Comparison of ENCODE assay signal across 15 cellular contexts in the genomic region with DNA sequence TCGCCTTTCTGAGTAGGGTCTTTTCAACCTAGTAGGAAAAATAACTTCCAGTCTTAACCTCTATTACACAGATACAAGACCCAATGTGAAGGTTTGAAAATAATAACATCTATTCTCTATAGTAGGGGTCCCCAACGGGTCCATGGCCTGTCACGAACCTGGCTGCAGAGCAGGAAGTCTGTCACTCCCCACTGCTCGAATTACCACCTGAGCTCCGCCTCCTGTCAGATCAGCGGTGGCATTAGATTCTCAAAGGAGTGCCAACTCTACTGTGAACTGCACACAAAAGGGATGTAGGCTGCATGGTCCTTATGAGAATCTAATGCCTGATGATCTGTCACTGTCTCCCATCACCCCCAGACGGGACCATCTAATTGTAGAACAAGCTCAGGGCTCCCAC. TPM values are rescaled to one million over a fixed set of nuclear protein-coding genes. Genes with fewer than 3 reads are reported as not detected.
DNase-seq lines count a peak whose midpoint lies in the region; ATAC-seq, FAIRE-seq and TF ChIP-seq lines count a peak whose summit lies in the region.
"Had no signal": no experiment of that assay in that cellular context is flagged by ENCODE, and none has a peak within 500 bp of the region (broad histone marks: within the 10 kb centered on the region; RNA-seq: fewer than 3 reads in every experiment).

No MANE protein-coding gene starts in this region.

- WGBS in GM23248 (ENCODE audit: low coverage in 1 of 2, low lambda C conversion rate in 2 of 2, missing lambda C conversion rate in 2 of 2), 2 experiments, result 77 to 81% methylated on average over 7 of the region's 7 CpGs
- 69% methylated on average over 7 of the region's 7 CpGs for WGBS in GM12878 (ENCODE audit: insufficient coverage, insufficient replicate concordance, low lambda C conversion rate, missing lambda C conversion rate)

- H3K9ac ChIP-seq in GM23248 (no peak overlapping the region), GM12878 (ENCODE audit: control insufficient read depth, insufficient read depth, low read length) (no peak overlapping the region)

- H3K27ac ChIP-seq in CD8-positive, alpha-beta T cell (ENCODE audit: low read depth, low read length), result no peak overlapping the region
- 0 out of 2 replicates have a peak overlapping the region, but pooled peaks have one; percentile 2 for H3K27ac ChIP-seq in GM23248
- no peak overlapping the region for H3K27ac ChIP-seq in GM12878 (ENCODE audit: control insufficient read depth, insufficient read depth)
- peak overlapping the region; percentile 79 to 100 (median 97) for H3K27ac ChIP-seq in gastrocnemius medialis
- no peak overlapping the region for H3K27ac ChIP-seq in substantia nigra (ENCODE audit: low read depth, low read length, poor library complexity, severe bottlenecking)
- H3K27ac ChIP-seq: tibial artery had no signal

- no peak for TF ChIP-seq RAD21 in GM12878 (IDR thresholded peaks at IDR 0.05; ENCODE audit: insufficient read depth, low read depth, low read length)

- no peak for TF ChIP-seq CTCF in CD8-positive, alpha-beta T cell (IDR thresholded peaks at IDR 0.05)
- TF ChIP-seq CTCF in GM12878 (IDR thresholded peaks at IDR 0.05 in 2 of 3, conservative IDR thresholded peaks at IDR 0.05 in 1 of 3; ENCODE audit: control insufficient read depth in 2 of 3, extremely low read depth in 1 of 3, insufficient read depth in 1 of 3, low read depth in 3 of 3, low read length in 3 of 3) (no peak), gastrocnemius medialis (IDR thresholded peaks at IDR 0.05 in 4 of 5, conservative IDR thresholded peaks at IDR 0.05 in 1 of 5) (no peak)

- POLR2A ChIA-PET in CD8-positive, alpha-beta T cell (lab: Charles Lee), result interaction anchor here (1.5 kb wide), 1 partner anchor 21 kb away, joined by 3 read pairs; no protein-coding TSS in a partner anchor
- POLR2A ChIA-PET in GM12878 (lab: Charles Lee), result no interaction called here

- TF ChIP-seq POLR2A in GM12878 (IDR thresholded peaks at IDR 0.05; ENCODE audit: low read depth, low read length), result 0 out of 2 replicates have a peak, but pooled peaks have one; percentile 23
- no peak for TF ChIP-seq POLR2A in gastrocnemius medialis (IDR thresholded peaks at IDR 0.05)

- H3K4me3 ChIP-seq in CD8-positive, alpha-beta T cell (ENCODE audit: low read depth, low read length), result no peak overlapping the region
- H3K4me3 ChIP-seq in GM23248 (peak overlapping the region; percentile 16; the same call in 1 of the 2 replicates), GM12878 (no peak overlapping the region), gastrocnemius medialis (no peak overlapping the region)
- H3K4me3 ChIP-seq: tibial artery had no signal

- no peak for TF ChIP-seq EP300 in GM12878 (IDR thresholded peaks at IDR 0.05; ENCODE audit: borderline replicate concordance in 1 of 2, control insufficient read depth in 1 of 2, low read depth in 2 of 2, low read length in 2 of 2)

- H3K36me3 ChIP-seq in CD8-positive, alpha-beta T cell (ENCODE audit: insufficient read depth, low read length), result peaks cover 9% of the 10 kb centered on the region
- H3K36me3 ChIP-seq in GM23248 (ENCODE audit: low read depth), result peaks cover 58% of the 10 kb centered on the region
- H3K36me3 ChIP-seq in GM12878 (ENCODE audit: control insufficient read depth in 2 of 2, insufficient read depth in 2 of 2, low read length in 1 of 2), result peaks cover 11 to 35% of the 10 kb centered on the region in 2 experiments
- H3K36me3 ChIP-seq in gastrocnemius medialis, result peaks cover 0 to 23% of the 10 kb centered on the region in 2 donors

- H3F3A ChIP-seq in GM23248 (ENCODE audit: insufficient read depth), result peaks cover 51% of the 10 kb centered on the region

- H3K27me3 Mint-ChIP-seq in CD8-positive, alpha-beta T cell (ENCODE audit: low read depth), result no peaks in the 10 kb centered on the region
- H3K27me3 Mint-ChIP-seq: activated B cell treated with CpG ODN at 0.5 μM for 24 hours; stimulated activated memory B cell treated with anti-CD40 and anti-IgM and Interleukin-4, amounts not matched to agents 10 μg/mL and 1 μg/mL and 100 μg/mL, for 72 hours had no signal

- no peak overlapping the region for H3K4me2 ChIP-seq in GM23248 (ENCODE audit: unreplicated experiment)
- no peak overlapping the region for H3K4me2 ChIP-seq in GM12878 (ENCODE audit: control insufficient read depth, insufficient read depth)

- no peak overlapping the region for H3K4me3 Mint-ChIP-seq in CD8-positive, alpha-beta T cell
- H3K4me3 Mint-ChIP-seq: activated B cell treated with CpG ODN at 0.5 μM for 24 hours; stimulated activated memory B cell treated with anti-CD40 and anti-IgM and Interleukin-4, amounts not matched to agents 10 μg/mL and 1 μg/mL and 100 μg/mL, for 72 hours had no signal

- intact Hi-C loops in CD8-positive, alpha-beta T cell (cut with DNase I, micrococcal nuclease), result no loop called here
- intact Hi-C loops in GM12878 (cut with micrococcal nuclease; ENCODE audit: unreplicated experiment), result no loop called here
- intact Hi-C loops in gastrocnemius medialis (cut with DNase I; ENCODE audit: low total_unique reads), result no loop called here

- SMC1A ChIA-PET in GM12878 (lab: Charles Lee; ENCODE audit: uncharacterized antibody, unreplicated experiment), result interaction anchor here (0.6 to 1.5 kb wide), 2 partner anchors 10 to 13 kb away, joined by 3 to 4 read pairs; no protein-coding TSS in a partner anchor

- H3K9me2 ChIP-seq in GM23248 (ENCODE audit: insufficient read depth), result no peaks in the 10 kb centered on the region

- CTCF ChIA-PET in CD8-positive, alpha-beta T cell (lab: Charles Lee), result interaction anchor here (1.1 kb wide), 1 partner anchor 9 kb away, joined by 4 read pairs; no protein-coding TSS in a partner anchor
- CTCF ChIA-PET in GM12878 (lab: Yijun Ruan, JAX), result interaction anchor here (1.2 to 1.6 kb wide), 2 partner anchors 35 to 89 kb away, joined by 3 to 4 read pairs; no protein-coding TSS in a partner anchor

- no peak for FAIRE-seq in GM12878 (lab: Jason Lieb, UNC)
- FAIRE-seq: G401.6 had no signal

- H3K4me1 ChIP-seq in CD8-positive, alpha-beta T cell (ENCODE audit: insufficient read depth, low read length), result peaks cover 21% of the 10 kb centered on the region
- H3K4me1 ChIP-seq in GM23248 (ENCODE audit: insufficient read depth) (peaks cover 44% of the 10 kb centered on the region), GM12878 (ENCODE audit: control insufficient read depth, insufficient read depth, low read length) (0 out of 2 replicates have a peak, but pooled peaks cover 3% of the 10 kb centered on the region), gastrocnemius medialis (peaks cover 91 to 98% of the 10 kb centered on the region in 2 donors)

- peaks cover 68% of the 10 kb centered on the region for H3K4me1 Mint-ChIP-seq in CD8-positive, alpha-beta T cell (ENCODE audit: low read depth)

- H4K20me1 ChIP-seq in GM23248 (ENCODE audit: insufficient read depth) (peaks cover 66% of the 10 kb centered on the region; the same call in 1 of the 2 replicates), GM12878 (ENCODE audit: control insufficient read depth, insufficient read depth) (peaks cover 15% of the 10 kb centered on the region)

- in situ Hi-C loops in GM23248 (cut with MboI) (no loop called here), GM12878 (cut with MboI) (no loop called here), gastrocnemius medialis (cut with MboI; ENCODE audit: low sequenced_read_pairs in 4 of 4) (no loop called here)

- no peaks in the 10 kb centered on the region for H3K27me3 ChIP-seq in CD8-positive, alpha-beta T cell (ENCODE audit: insufficient read depth, low read length)
- H3K27me3 ChIP-seq in GM23248 (replicated peaks; ENCODE audit: insufficient read depth) (no peaks in the 10 kb centered on the region), GM12878 (replicated peaks in 1 of 2; ENCODE audit: control insufficient read depth in 2 of 2, insufficient read depth in 2 of 2, low read length in 1 of 2) (no peaks in the 10 kb centered on the region), gastrocnemius medialis (no peaks in the 10 kb centered on the region)
- H3K27me3 ChIP-seq: tibial artery had no signal

- H3K9me3 Mint-ChIP-seq in CD8-positive, alpha-beta T cell, result no peaks in the 10 kb centered on the region
- H3K9me3 Mint-ChIP-seq: activated B cell treated with CpG ODN at 0.5 μM for 24 hours; stimulated activated memory B cell treated with anti-CD40 and anti-IgM and Interleukin-4, amounts not matched to agents 10 μg/mL and 1 μg/mL and 100 μg/mL, for 72 hours had no signal

- peaks cover 61% of the 10 kb centered on the region for H3K36me3 Mint-ChIP-seq in CD8-positive, alpha-beta T cell

- RAD21 ChIA-PET in GM12878 (lab: Charles Lee; ENCODE audit: unreplicated experiment), result no interaction called here

- H2AFZ ChIP-seq in GM23248, result no peak overlapping the region
- H2AFZ ChIP-seq in GM12878 (ENCODE audit: control insufficient read depth, low read depth, low read length), result no peak overlapping the region

- BruUV-seq in GM12878 (replicated peaks; lab: Mats Ljungman, UMichigan), result no TSS peak

- peaks cover 100% of the 10 kb centered on the region for H3K79me2 ChIP-seq in GM23248 (ENCODE audit: insufficient read depth)
- H3K79me2 ChIP-seq in GM12878 (ENCODE audit: control insufficient read depth, insufficient read depth, low read length), result peaks cover 81% of the 10 kb centered on the region

- H3K27ac Mint-ChIP-seq in CD8-positive, alpha-beta T cell, result peak overlapping the region; percentile 37
- H3K27ac Mint-ChIP-seq: activated B cell treated with CpG ODN at 0.5 μM for 24 hours; stimulated activated memory B cell treated with anti-CD40 and anti-IgM and Interleukin-4, amounts not matched to agents 10 μg/mL and 1 μg/mL and 100 μg/mL, for 72 hours had no signal

- H3K9me3 ChIP-seq in CD8-positive, alpha-beta T cell (ENCODE audit: low read length), result no peaks in the 10 kb centered on the region
- no peaks in the 10 kb centered on the region for H3K9me3 ChIP-seq in GM23248 (ENCODE audit: low read depth)
- H3K9me3 ChIP-seq in GM12878 (replicated peaks; ENCODE audit: control insufficient read depth, insufficient read depth, low read length), result peaks cover 2% of the 10 kb centered on the region; the same call in 2 of the 3 replicates
- H3K9me3 ChIP-seq in gastrocnemius medialis, result no peaks in the 10 kb centered on the region
- H3K9me3 ChIP-seq: tibial artery had no signal

- no peak for ATAC-seq in CD8-positive, alpha-beta T cell
- ATAC-seq in GM12878, result no peak
- peak; percentile 21 to 27 for ATAC-seq in gastrocnemius medialis
- ATAC-seq in GM19351 (IDR thresholded peaks at IDR 0.05; ENCODE audit: unreplicated experiment), result no peak
- ATAC-seq: PC-3; stimulated activated memory B cell treated with anti-CD40 and anti-IgM and Interleukin-4, amounts not matched to agents 10 μg/mL and 1 μg/mL and 100 μg/mL, for 72 hours had no signal

- no peak for DNase-seq in CD8-positive, alpha-beta T cell
- no peak for DNase-seq in GM23248
- no peak for DNase-seq in GM12878 (ENCODE audit: low read depth, low spot score)
- no peak for DNase-seq in gastrocnemius medialis
- no peak for DNase-seq in amygdala (lab: John Stamatoyannopoulos, UW)
- no peak for DNase-seq in substantia nigra (lab: John Stamatoyannopoulos, UW)
- DNase-seq: activated B cell treated with CpG ODN at 0.5 μM for 24 hours; effector memory CD4-positive, alpha-beta T cell; NCI-H1417; NCI-H226; PC-3 had no signal

RNA-seq across cellular contexts. Expression of a gene that starts 7.4 kb away (rescaled TPM):
- 10 to 100 TPM; 17.7 to 19.3 TPM for total RNA-seq in CD8-positive, alpha-beta T cell
- 56.0 TPM in 2 replicates for total RNA-seq in GM23248 (2014; rRNA removed; shearing (Covaris generic))
- polyA plus RNA-seq in GM23248 (2016; fragmentation: Nextera tagmentation; extraction: Ambion mirVana) (28.1 and 28.4 TPM in 2 replicates), GM12878 (2011; rRNA removed) (59.6 and 75.1 TPM in 2 replicates), GM12878 (2014; fragmentation: Illumina TruSeq; extraction: Trizol) (125 and 130 TPM in 2 replicates), GM12878 (2014; fragmentation: Nextera tagmentation; extraction: Ambion mirVana) (10 to 100 TPM; 20.2 to 27.2 TPM), GM12878 (2014; rRNA removed) (55.4 and 61.8 TPM in 2 replicates), GM12878 (2016; fragmentation: Nextera tagmentation; extraction: Ambion mirVana) (10 to 100 TPM; 24.3 to 26.1 TPM)
- total RNA-seq in GM12878 (2013; cell fraction: nucleolus; rRNA removed), result 36.7 and 39.5 TPM in 2 replicates
- total RNA-seq in GM12878 (2014; rRNA removed) (26.0 and 26.4 TPM in 2 replicates), GM12878 (2014; rRNA removed; fragmentation: Illumina TruSeq; extraction: Trizol) (77.4 and 79.7 TPM in 2 replicates), GM12878 (2021) (153 and 157 TPM in 2 replicates), gastrocnemius medialis (100 to 1,000 TPM; 119 to 262 (median 179) TPM)
- polyA plus RNA-seq in GM12878 (2011; ENCODE audit: low read depth), result 37.6 TPM
- polyA plus RNA-seq in GM12878 (2011; cell fraction: cytosol; rRNA removed), result 34.2 and 44.7 TPM in 2 replicates
- polyA plus RNA-seq in GM12878 (2011; cell fraction: nucleus; rRNA removed), result 25.0 and 40.2 TPM in 2 replicates
- polyA plus RNA-seq in GM12878 (2012), result 86.1 and 86.2 TPM in 2 replicates
- polyA minus RNA-seq in GM12878 (2011; rRNA and poly(A)+ RNA removed), result 60.4 and 89.3 TPM in 2 replicates
- 48.9 and 52.5 TPM in 2 replicates for polyA minus RNA-seq in GM12878 (2011; cell fraction: cytosol; rRNA and poly(A)+ RNA removed)
- 11.5 and 21.3 TPM in 2 replicates for polyA minus RNA-seq in GM12878 (2011; cell fraction: nucleus; rRNA and poly(A)+ RNA removed)

RNA-seq across cellular contexts. Expression of a gene that starts 48.9 kb away (rescaled TPM):
- 10 to 100 TPM; 26.1 to 33.2 TPM for total RNA-seq in CD8-positive, alpha-beta T cell
- 79.5 and 96.5 TPM in 2 replicates for total RNA-seq in GM23248 (2014; rRNA removed; shearing (Covaris generic))
- polyA plus RNA-seq in GM23248 (2016; fragmentation: Nextera tagmentation; extraction: Ambion mirVana), result 1,542 and 1,564 TPM in 2 replicates
- total RNA-seq in GM12878 (2013; cell fraction: nucleolus; rRNA removed), result 21.2 and 22.1 TPM in 2 replicates
- 31.9 and 47.8 TPM in 2 replicates for total RNA-seq in GM12878 (2014; rRNA removed)
- 35.4 and 41.2 TPM in 2 replicates for total RNA-seq in GM12878 (2014; rRNA removed; fragmentation: Illumina TruSeq; extraction: Trizol)
- 181 and 189 TPM in 2 replicates for total RNA-seq in GM12878 (2021)
- polyA plus RNA-seq in GM12878 (2011; ENCODE audit: low read depth), result 50.0 TPM
- polyA plus RNA-seq in GM12878 (2011; rRNA removed), result 10.4 and 67.5 TPM in 2 replicates
- 139 and 153 TPM in 2 replicates for polyA plus RNA-seq in GM12878 (2011; cell fraction: cytosol; rRNA removed)
- 127 and 155 TPM in 2 replicates for polyA plus RNA-seq in GM12878 (2011; cell fraction: nucleus; rRNA removed)
- 172 and 210 TPM in 2 replicates for polyA plus RNA-seq in GM12878 (2012)
- 1.4 and 41.6 TPM in 2 replicates for polyA plus RNA-seq in GM12878 (2014; fragmentation: Illumina TruSeq; extraction: Trizol)
- 10 to 100 TPM; 13.7 to 56.5 TPM for polyA plus RNA-seq in GM12878 (2014; fragmentation: Nextera tagmentation; extraction: Ambion mirVana)
- 134 and 182 TPM in 2 replicates for polyA plus RNA-seq in GM12878 (2014; rRNA removed)
- 100 to 1,000 TPM; 279 to 297 TPM for polyA plus RNA-seq in GM12878 (2016; fragmentation: Nextera tagmentation; extraction: Ambion mirVana)
- polyA minus RNA-seq in GM12878 (2011; rRNA and poly(A)+ RNA removed), result 15.6 and 24.8 TPM in 2 replicates
- 42.6 and 53.3 TPM in 2 replicates for polyA minus RNA-seq in GM12878 (2011; cell fraction: cytosol; rRNA and poly(A)+ RNA removed)
- polyA minus RNA-seq in GM12878 (2011; cell fraction: nucleus; rRNA and poly(A)+ RNA removed), result 21.4 and 37.5 TPM in 2 replicates
- 1,000 to 10,000 TPM; 1,878 to 2,898 (median 2,185) TPM for total RNA-seq in gastrocnemius medialis

RNA-seq across cellular contexts. Expression of a gene that starts 58.1 kb away (rescaled TPM):
- total RNA-seq in CD8-positive, alpha-beta T cell, result not detected
- total RNA-seq in GM23248 (2014; rRNA removed; shearing (Covaris generic)), result 0.43 TPM in 1 of 2 replicates, not detected in the other
- 0.66 and 0.85 TPM in 2 replicates for polyA plus RNA-seq in GM23248 (2016; fragmentation: Nextera tagmentation; extraction: Ambion mirVana)
- total RNA-seq in GM12878 (2013; cell fraction: nucleolus; rRNA removed), result 0.33 TPM in 1 of 2 replicates, not detected in the other
- total RNA-seq in GM12878 (2014; rRNA removed), result 0.34 and 0.65 TPM in 2 replicates
- 0.14 and 0.18 TPM in 2 replicates for total RNA-seq in GM12878 (2014; rRNA removed; fragmentation: Illumina TruSeq; extraction: Trizol)
- total RNA-seq in GM12878 (2021), result 0.41 and 0.72 TPM in 2 replicates
- polyA plus RNA-seq in GM12878 (2011; ENCODE audit: low read depth), result not detected
- 0.24 TPM in 2 replicates for polyA plus RNA-seq in GM12878 (2011; rRNA removed)
- 0.51 and 0.57 TPM in 2 replicates for polyA plus RNA-seq in GM12878 (2011; cell fraction: cytosol; rRNA removed)
- 0.15 and 0.18 TPM in 2 replicates for polyA plus RNA-seq in GM12878 (2011; cell fraction: nucleus; rRNA removed)
- polyA plus RNA-seq in GM12878 (2012), result 0.18 and 0.39 TPM in 2 replicates
- polyA plus RNA-seq in GM12878 (2014; fragmentation: Illumina TruSeq; extraction: Trizol), result 0.21 and 0.25 TPM in 2 replicates
- under 1 TPM in 1 of 2 experiments, not detected in 1; 0.11 TPM for polyA plus RNA-seq in GM12878 (2014; fragmentation: Nextera tagmentation; extraction: Ambion mirVana)
- polyA plus RNA-seq in GM12878 (2014; rRNA removed), result 0.08 and 0.29 TPM in 2 replicates
- polyA plus RNA-seq in GM12878 (2016; fragmentation: Nextera tagmentation; extraction: Ambion mirVana), result under 1 TPM; 0.63 to 0.79 TPM
- polyA minus RNA-seq in GM12878 (2011; rRNA and poly(A)+ RNA removed), result 0.37 and 0.52 TPM in 2 replicates
- not detected in 2 replicates for polyA minus RNA-seq in GM12878 (2011; cell fraction: cytosol; rRNA and poly(A)+ RNA removed)
- polyA minus RNA-seq in GM12878 (2011; cell fraction: nucleus; rRNA and poly(A)+ RNA removed), result not detected in 2 replicates
- total RNA-seq in gastrocnemius medialis, result under 1 TPM in 3 of 4 donors, not detected in 1; 0.20 to 0.68 (median 0.25) TPM

Comparison
In these comparisons a context has a peak if more than half of its experiments do, and no peak if none do; other contexts are left out.
1. ATAC-seq: peak in gastrocnemius medialis (2 of 2); none in CD8-positive, alpha-beta T cell (single experiment), GM12878 (single experiment) and GM19351 (single experiment).
2. H3K27ac ChIP-seq: peak in GM23248 (single experiment) and gastrocnemius medialis (4 of 4); none in CD8-positive, alpha-beta T cell (single experiment), GM12878 (single experiment) and substantia nigra (single experiment).
3. RNA of a gene that starts 48.9 kb away (total RNA-seq): 1,878 to 2,898 TPM in gastrocnemius medialis; 79.5 to 96.5 TPM in GM23248, 21.2 to 189 TPM in GM12878 and 26.1 to 33.2 TPM in CD8-positive, alpha-beta T cell; every median in the first group is over 4 times any median in the second.